Comparison of ENCODE assay signal across 8 cellular contexts in genomic region chr14:22979748-22980392, GRCh38. TPM values are rescaled to one million over a fixed set of nuclear protein-coding genes. Genes with fewer than 3 reads are reported as not detected.
DNase-seq lines count a peak whose midpoint lies in the region; ATAC-seq and TF ChIP-seq lines count a peak whose summit lies in the region.

No MANE protein-coding gene starts in this region.

- H2AK5ac ChIP-seq in trophoblast cell (ENCODE audit: low read length) = peak overlapping the region; percentile 53

- H4K8ac ChIP-seq in trophoblast cell (ENCODE audit: low read depth, low read length) = no peak overlapping the region

- H3K27me3 ChIP-seq in RWPE2 (ENCODE audit: insufficient read depth, poor library complexity, severe bottlenecking) (no peaks in the 10 kb centered on the region), fibroblast of lung (ENCODE audit: control insufficient read depth, insufficient read depth, low read length) (no peaks in the 10 kb centered on the region), trophoblast cell (ENCODE audit: insufficient read depth, low read length) (no peaks in the 10 kb centered on the region)

- peak overlapping the region; percentile 80 for H3K14ac ChIP-seq in trophoblast cell (ENCODE audit: low read length)

- H3K4me1 ChIP-seq in RWPE2 (ENCODE audit: insufficient read depth, poor library complexity, severe bottlenecking) = peaks cover 42% of the 10 kb centered on the region
- peaks cover 33% of the 10 kb centered on the region for H3K4me1 ChIP-seq in fibroblast of lung (ENCODE audit: control insufficient read depth, extremely low read depth, insufficient read depth, low read length)
- peaks cover 28 to 33% of the 10 kb centered on the region in 2 experiments for H3K4me1 ChIP-seq in trophoblast cell (ENCODE audit: control insufficient read depth in 1 of 2, insufficient read depth in 2 of 2, low read length in 2 of 2)

- peak overlapping the region; percentile 64 for H2BK12ac ChIP-seq in trophoblast cell (ENCODE audit: low read length)

- H3K9me3 ChIP-seq in RWPE2 (ENCODE audit: severe bottlenecking) (no peaks in the 10 kb centered on the region), fibroblast of lung (ENCODE audit: control insufficient read depth, insufficient read depth, low read depth, low read length) (no peaks in the 10 kb centered on the region), trophoblast cell (ENCODE audit: insufficient read depth, low read depth, low read length) (no peaks in the 10 kb centered on the region)

- peaks cover 43% of the 10 kb centered on the region for H3K79me1 ChIP-seq in trophoblast cell (ENCODE audit: low read length)

- no peaks in the 10 kb centered on the region for H4K20me1 ChIP-seq in fibroblast of lung (ENCODE audit: control insufficient read depth, extremely low read depth, insufficient read depth, low read length)

- peaks cover 64% of the 10 kb centered on the region for H3K36me3 ChIP-seq in RWPE2 (ENCODE audit: low read depth)
- H3K36me3 ChIP-seq in fibroblast of lung (ENCODE audit: control insufficient read depth, insufficient read depth, low read length) = peaks cover 3% of the 10 kb centered on the region
- H3K36me3 ChIP-seq in trophoblast cell (ENCODE audit: control insufficient read depth in 1 of 2, insufficient read depth in 2 of 2, low read length in 2 of 2) = peaks cover 17 to 25% of the 10 kb centered on the region in 2 experiments

- H3K9ac ChIP-seq in fibroblast of lung (ENCODE audit: insufficient read depth, low read length) (no peak overlapping the region), trophoblast cell (ENCODE audit: low read length) (peak overlapping the region; percentile 29)

- peak; percentile 55 for DNase-seq in Daoy (ENCODE audit: low read depth)
- no peak for DNase-seq in RWPE2 (ENCODE audit: low spot score)
- DNase-seq in fibroblast of lung (ENCODE audit: low read depth in 2 of 2) = no peak
- no peak for DNase-seq in trophoblast cell
- no peak for DNase-seq in cerebellum (ENCODE audit: low spot score)
- DNase-seq in occipital lobe (lab: John Stamatoyannopoulos, UW) = no peak
- no peak for DNase-seq in NCI-H69 (lab: John Stamatoyannopoulos, UW)

- peaks cover 44% of the 10 kb centered on the region for H3K79me2 ChIP-seq in fibroblast of lung (ENCODE audit: control insufficient read depth, insufficient read depth, low read length)
- peaks cover 37% of the 10 kb centered on the region for H3K79me2 ChIP-seq in trophoblast cell (ENCODE audit: control insufficient read depth, insufficient read depth, low read length, poor library complexity)

- H2AFZ ChIP-seq in fibroblast of lung (ENCODE audit: low read length) (no peak overlapping the region), trophoblast cell (ENCODE audit: insufficient read depth, low read length, poor library complexity) (no peak overlapping the region)

- no peak overlapping the region for H4K12ac ChIP-seq in trophoblast cell (ENCODE audit: low read depth, low read length)

- no peak for TF ChIP-seq CTCF in RWPE2 (IDR thresholded peaks at IDR 0.05; ENCODE audit: poor library complexity, severe bottlenecking)
- no peak for TF ChIP-seq CTCF in fibroblast of lung (conservative IDR thresholded peaks at IDR 0.05 in 1 of 2, IDR thresholded peaks at IDR 0.05 in 1 of 2; ENCODE audit: low read depth in 1 of 2, low read length in 2 of 2)

- no CpG with 5 or more reads among the region's 8 CpGs for WGBS in trophoblast cell (ENCODE audit: extremely low coverage, insufficient coverage, insufficient read length)

- H3K4me2 ChIP-seq in fibroblast of lung (ENCODE audit: extremely low read depth, insufficient read depth, low read length) (peak overlapping the region; percentile 87), trophoblast cell (ENCODE audit: low read length) (peak overlapping the region; percentile 90)

- H2BK120ac ChIP-seq in trophoblast cell (ENCODE audit: insufficient read depth, low read length, poor library complexity) = no peak overlapping the region

- H3K23ac ChIP-seq in trophoblast cell (ENCODE audit: low read length) = no peak overlapping the region

- no peak for ATAC-seq in RWPE2 (ENCODE audit: low read depth)
- ATAC-seq in HG03442 (IDR thresholded peaks at IDR 0.05; ENCODE audit: unreplicated experiment) = no peak

- H3K27ac ChIP-seq in RWPE2 (ENCODE audit: poor library complexity, severe bottlenecking) = peak overlapping the region; percentile 100
- H3K27ac ChIP-seq in fibroblast of lung (ENCODE audit: insufficient read depth, low read length) = peak overlapping the region; percentile 16
- peak overlapping the region; percentile 16 for H3K27ac ChIP-seq in trophoblast cell (ENCODE audit: low read depth, low read length)

- peak overlapping the region; percentile 64 for H4K91ac ChIP-seq in trophoblast cell (ENCODE audit: low read depth, low read length)

- peak overlapping the region; percentile 21 for H3K18ac ChIP-seq in trophoblast cell (ENCODE audit: low read length)

- peak overlapping the region; percentile 91 for H3K4me3 ChIP-seq in RWPE2 (ENCODE audit: severe bottlenecking)
- peak overlapping the region; percentile 47 to 87 (median 66) for H3K4me3 ChIP-seq in fibroblast of lung (replicated peaks in 1 of 4; ENCODE audit: control extremely low read depth in 1 of 4, insufficient read depth in 1 of 4, low read depth in 3 of 4, low read length in 4 of 4)
- H3K4me3 ChIP-seq in trophoblast cell (ENCODE audit: low read depth, low read length) = peak overlapping the region; percentile 73

- H2BK5ac ChIP-seq in trophoblast cell (ENCODE audit: low read depth, low read length, poor library complexity) = no peak overlapping the region

- H3K4ac ChIP-seq in trophoblast cell (ENCODE audit: low read depth, low read length) = peak overlapping the region; percentile 85

RNA-seq across cellular contexts. Expression of gene AJUBA, which starts 2.5 kb away (rescaled TPM):
- 70.2 and 94.8 TPM in 2 replicates for total RNA-seq in Daoy (2014; rRNA removed; shearing (Covaris generic))
- total RNA-seq in fibroblast of lung = 57.0 and 84.9 TPM in 2 replicates
- polyA plus RNA-seq in fibroblast of lung = 26.1 and 41.3 TPM in 2 replicates
- polyA plus RNA-seq in fibroblast of lung (2012) = 27.2 and 39.8 TPM in 2 replicates
- polyA minus RNA-seq in fibroblast of lung (ENCODE audit: low replicate concordance) = 100 and 151 TPM in 2 replicates
- polyA plus RNA-seq in trophoblast cell (2013) = 24.6 and 25.3 TPM in 2 replicates
- total RNA-seq in cerebellum = 7.4 TPM
- total RNA-seq in occipital lobe = 8.1 TPM

RNA-seq across cellular contexts. Expression of gene HAUS4, which starts 23.0 kb away (rescaled TPM):
- 31.0 and 42.7 TPM in 2 replicates for total RNA-seq in Daoy (2014; rRNA removed; shearing (Covaris generic))
- total RNA-seq in fibroblast of lung (47.9 and 53.9 TPM in 2 replicates), cerebellum (25.0 TPM), occipital lobe (20.9 TPM)
- 21.9 and 25.8 TPM in 2 replicates for polyA plus RNA-seq in fibroblast of lung
- 19.7 and 25.0 TPM in 2 replicates for polyA plus RNA-seq in fibroblast of lung (2012)
- polyA minus RNA-seq in fibroblast of lung (ENCODE audit: low replicate concordance) = 5.9 and 17.1 TPM in 2 replicates
- 29.6 and 29.8 TPM in 2 replicates for polyA plus RNA-seq in trophoblast cell (2013)

RNA-seq across cellular contexts. Expression of gene C14orf93, which starts 30.1 kb away (rescaled TPM):
- 4.6 and 7.8 TPM in 2 replicates for total RNA-seq in Daoy (2014; rRNA removed; shearing (Covaris generic))
- 10.5 and 13.0 TPM in 2 replicates for total RNA-seq in fibroblast of lung
- polyA plus RNA-seq in fibroblast of lung = 4.8 and 5.4 TPM in 2 replicates
- 3.8 and 4.5 TPM in 2 replicates for polyA plus RNA-seq in fibroblast of lung (2012)
- 3.7 and 19.9 TPM in 2 replicates for polyA minus RNA-seq in fibroblast of lung (ENCODE audit: low replicate concordance)
- polyA plus RNA-seq in trophoblast cell (2013) = 3.0 and 3.6 TPM in 2 replicates
- 5.2 TPM for total RNA-seq in cerebellum
- total RNA-seq in occipital lobe = 5.5 TPM

RNA-seq across cellular contexts. Expression of gene PRMT5, which starts 50.7 kb away (rescaled TPM):
- total RNA-seq in Daoy (2014; rRNA removed; shearing (Covaris generic)) = 150 and 184 TPM in 2 replicates
- total RNA-seq in fibroblast of lung (50.3 and 54.8 TPM in 2 replicates), cerebellum (48.2 TPM), occipital lobe (39.8 TPM)
- polyA plus RNA-seq in fibroblast of lung = 91.7 and 136 TPM in 2 replicates
- 76.2 and 138 TPM in 2 replicates for polyA plus RNA-seq in fibroblast of lung (2012)
- 184 and 335 TPM in 2 replicates for polyA minus RNA-seq in fibroblast of lung (ENCODE audit: low replicate concordance)
- 58.2 and 61.0 TPM in 2 replicates for polyA plus RNA-seq in trophoblast cell (2013)

RNA-seq across cellular contexts. Expression of gene PSMB5, which starts 54.8 kb away (rescaled TPM):
- 476 and 523 TPM in 2 replicates for total RNA-seq in Daoy (2014; rRNA removed; shearing (Covaris generic))
- total RNA-seq in fibroblast of lung (166 and 204 TPM in 2 replicates), cerebellum (74.6 TPM), occipital lobe (149 TPM)
- 237 and 276 TPM in 2 replicates for polyA plus RNA-seq in fibroblast of lung
- polyA plus RNA-seq in fibroblast of lung (2012) = 213 and 248 TPM in 2 replicates
- 184 and 186 TPM in 2 replicates for polyA minus RNA-seq in fibroblast of lung (ENCODE audit: low replicate concordance)
- polyA plus RNA-seq in trophoblast cell (2013) = 159 and 160 TPM in 2 replicates

Comparison
In these comparisons a context has a peak if more than half of its experiments do, and no peak if none do; other contexts are left out.
1. H3K27ac ChIP-seq: peak in every context shown above with its lines; median percentile 100 in RWPE2; 16 in fibroblast of lung; 16 in trophoblast cell.